In genomic region chr1:119140177-119141019, GRCh38 we compare ENCODE assay signal across 8 cellular contexts. TPM values are rescaled to one million over a fixed set of nuclear protein-coding genes. Genes with fewer than 3 reads are reported as not detected.
DNase-seq lines count a peak whose midpoint lies in the region; ATAC-seq and TF ChIP-seq lines count a peak whose summit lies in the region.

TSS of gene WARS2 (minus strand) at chr1:119140653. CDS start at chr1:119140644, 9 bp downstream.

- no peak within 1 kb of the TSS for H3K27ac Mint-ChIP-seq in activated T-helper 1 cell treated with anti-CD3 and anti-CD28 coated beads, Interleukin-12 subunit alpha, Interleukin-12 subunit beta, Interleukin-2, Interleukin-4 antibody, amounts not matched to agents 30 ng/mL and 10 ng/mL and 1 ng/mL, durations not matched to agents 14 hours and 24 hours and 36 hours
- no peak within 1 kb of the TSS for H3K27ac Mint-ChIP-seq in naive thymus-derived CD4-positive, alpha-beta T cell
- H3K27ac Mint-ChIP-seq in stimulated activated naive B cell treated with anti-CD40 and anti-IgM and Interleukin-4, amounts not matched to agents 10 μg/mL and 1 μg/mL and 100 μg/mL, for 72 hours, result no peak within 1 kb of the TSS

- CTCF ChIA-PET in naive thymus-derived CD4-positive, alpha-beta T cell (lab: Charles Lee), result no interaction called here

- H3K36me3 Mint-ChIP-seq in activated T-helper 1 cell treated with anti-CD3 and anti-CD28 coated beads, Interleukin-12 subunit alpha, Interleukin-12 subunit beta, Interleukin-2, Interleukin-4 antibody, amounts not matched to agents 30 ng/mL and 10 ng/mL and 1 ng/mL, durations not matched to agents 14 hours and 24 hours and 36 hours (ENCODE audit: low read depth), result peaks cover 17% of the 10 kb centered on the region
- H3K36me3 Mint-ChIP-seq in naive thymus-derived CD4-positive, alpha-beta T cell, result peaks cover 0 to 12% (median 7%) of the 10 kb centered on the region in 5 donors
- H3K36me3 Mint-ChIP-seq in stimulated activated naive B cell treated with anti-CD40 and anti-IgM and Interleukin-4, amounts not matched to agents 10 μg/mL and 1 μg/mL and 100 μg/mL, for 72 hours, result peaks cover 8 to 9% of the 10 kb centered on the region in 2 donors

- H3K4me3 Mint-ChIP-seq in activated T-helper 1 cell treated with anti-CD3 and anti-CD28 coated beads, Interleukin-12 subunit alpha, Interleukin-12 subunit beta, Interleukin-2, Interleukin-4 antibody, amounts not matched to agents 30 ng/mL and 10 ng/mL and 1 ng/mL, durations not matched to agents 14 hours and 24 hours and 36 hours, result no peak within 1 kb of the TSS
- no peak within 1 kb of the TSS for H3K4me3 Mint-ChIP-seq in naive thymus-derived CD4-positive, alpha-beta T cell
- H3K4me3 Mint-ChIP-seq in stimulated activated naive B cell treated with anti-CD40 and anti-IgM and Interleukin-4, amounts not matched to agents 10 μg/mL and 1 μg/mL and 100 μg/mL, for 72 hours, result no peak within 1 kb of the TSS

- no peaks in the 10 kb centered on the region for H3K27me3 Mint-ChIP-seq in activated T-helper 1 cell treated with anti-CD3 and anti-CD28 coated beads, Interleukin-12 subunit alpha, Interleukin-12 subunit beta, Interleukin-2, Interleukin-4 antibody, amounts not matched to agents 30 ng/mL and 10 ng/mL and 1 ng/mL, durations not matched to agents 14 hours and 24 hours and 36 hours (ENCODE audit: insufficient read depth)
- no peaks in the 10 kb centered on the region for H3K27me3 Mint-ChIP-seq in naive thymus-derived CD4-positive, alpha-beta T cell
- no peaks in the 10 kb centered on the region for H3K27me3 Mint-ChIP-seq in stimulated activated naive B cell treated with anti-CD40 and anti-IgM and Interleukin-4, amounts not matched to agents 10 μg/mL and 1 μg/mL and 100 μg/mL, for 72 hours

- no peaks in the 10 kb centered on the region for H3K9me3 ChIP-seq in naive thymus-derived CD4-positive, alpha-beta T cell (ENCODE audit: control insufficient read depth in 2 of 3, low read length in 3 of 3)

- peaks cover 41% of the 10 kb centered on the region for H3K4me1 Mint-ChIP-seq in activated T-helper 1 cell treated with anti-CD3 and anti-CD28 coated beads, Interleukin-12 subunit alpha, Interleukin-12 subunit beta, Interleukin-2, Interleukin-4 antibody, amounts not matched to agents 30 ng/mL and 10 ng/mL and 1 ng/mL, durations not matched to agents 14 hours and 24 hours and 36 hours (ENCODE audit: low read depth)
- peaks cover 17 to 38% (median 27%) of the 10 kb centered on the region in 7 donors for H3K4me1 Mint-ChIP-seq in naive thymus-derived CD4-positive, alpha-beta T cell
- peaks cover 16 to 19% of the 10 kb centered on the region in 2 donors for H3K4me1 Mint-ChIP-seq in stimulated activated naive B cell treated with anti-CD40 and anti-IgM and Interleukin-4, amounts not matched to agents 10 μg/mL and 1 μg/mL and 100 μg/mL, for 72 hours

- POLR2A ChIA-PET in naive thymus-derived CD4-positive, alpha-beta T cell (lab: Charles Lee), result interaction anchor here (0.8 to 1.4 kb wide), 4 partner anchors 9 to 573 kb away, joined by 3 to 5 read pairs (median 4); partner anchors contain the start of gene PHGDH

- TF ChIP-seq CTCF in fibroblast of mammary gland (conservative IDR thresholded peaks at IDR 0.05; ENCODE audit: control insufficient read depth, insufficient read depth, low read depth, low read length), result no peak

- H3K36me3 ChIP-seq in naive thymus-derived CD4-positive, alpha-beta T cell (ENCODE audit: control insufficient read depth in 2 of 3, insufficient read depth in 3 of 3, low read length in 3 of 3), result no peaks in the 10 kb centered on the region

- H3K9me3 Mint-ChIP-seq in activated T-helper 1 cell treated with anti-CD3 and anti-CD28 coated beads, Interleukin-12 subunit alpha, Interleukin-12 subunit beta, Interleukin-2, Interleukin-4 antibody, amounts not matched to agents 30 ng/mL and 10 ng/mL and 1 ng/mL, durations not matched to agents 14 hours and 24 hours and 36 hours, result no peaks in the 10 kb centered on the region
- H3K9me3 Mint-ChIP-seq in naive thymus-derived CD4-positive, alpha-beta T cell, result no peaks in the 10 kb centered on the region
- H3K9me3 Mint-ChIP-seq in stimulated activated naive B cell treated with anti-CD40 and anti-IgM and Interleukin-4, amounts not matched to agents 10 μg/mL and 1 μg/mL and 100 μg/mL, for 72 hours, result no peaks in the 10 kb centered on the region

- H3K4me1 ChIP-seq in naive thymus-derived CD4-positive, alpha-beta T cell (ENCODE audit: control insufficient read depth in 2 of 2, insufficient read depth in 2 of 2, low read length in 2 of 2), result peaks cover 12 to 25% of the 10 kb centered on the region in 2 donors

- intact Hi-C loops in activated T-helper 1 cell treated with anti-CD3 and anti-CD28 coated beads, Interleukin-12 subunit alpha, Interleukin-12 subunit beta, Interleukin-2, Interleukin-4 antibody, amounts not matched to agents 30 ng/mL and 10 ng/mL and 1 ng/mL, durations not matched to agents 14 hours and 24 hours and 36 hours (cut with micrococcal nuclease), result loop anchor here (1.0 to 10.0 kb wide), 5 partner anchors 134 to 1776 kb away; partner anchors contain the start of genes MAN1A2 and PHGDH
- intact Hi-C loops in naive thymus-derived CD4-positive, alpha-beta T cell (cut with micrococcal nuclease), result loop anchor here (1.0 to 5.0 kb wide), 7 partner anchors 136 to 1774 kb away; partner anchors contain the start of genes GDAP2 (in 2 of the 2), WDR3 (in 2 of the 2), MAN1A2 (in 1 of the 2) and TENT5C (in 1 of the 2)

- H3K27me3 ChIP-seq in naive thymus-derived CD4-positive, alpha-beta T cell (ENCODE audit: control insufficient read depth in 2 of 2, insufficient read depth in 2 of 2, low read length in 2 of 2), result no peaks in the 10 kb centered on the region

- peak within 1 kb of the TSS; percentile 98 for H3K27ac ChIP-seq in naive thymus-derived CD4-positive, alpha-beta T cell (ENCODE audit: low read depth, low read length)

- ATAC-seq in naive thymus-derived CD4-positive, alpha-beta T cell, result peak; percentile 93
- ATAC-seq in stimulated activated naive B cell treated with anti-CD40 and anti-IgM and Interleukin-4, amounts not matched to agents 10 μg/mL and 1 μg/mL and 100 μg/mL, for 72 hours (replicated peaks), result peak; percentile 94 to 96

- DNase-seq in EH (ENCODE audit: low read depth) (peak; percentile 97), GOT3 (lab: John Stamatoyannopoulos, UW) (peak; percentile 72), LHCN-M2 (ENCODE audit: low read depth) (peak; percentile 97), RPMI7951 (ENCODE audit: low read depth) (peak; percentile 96), fibroblast of mammary gland (ENCODE audit: low read depth) (peak; percentile 98)
- DNase-seq in activated T-helper 1 cell treated with anti-CD3 and anti-CD28 coated beads, Interleukin-12 subunit alpha, Interleukin-12 subunit beta, Interleukin-2, Interleukin-4 antibody, amounts not matched to agents 30 ng/mL and 10 ng/mL and 1 ng/mL, durations not matched to agents 14 hours and 24 hours and 36 hours (ENCODE audit: low spot score), result peak; percentile 92
- peak; percentile 78 to 97 (median 97) for DNase-seq in naive thymus-derived CD4-positive, alpha-beta T cell
- DNase-seq in stimulated activated naive B cell treated with anti-CD40 and anti-IgM and Interleukin-4, amounts not matched to agents 10 μg/mL and 1 μg/mL and 100 μg/mL, for 72 hours, result peak; percentile 95

- H3K4me3 ChIP-seq in fibroblast of mammary gland (ENCODE audit: control insufficient read depth, low read depth, low read length), result peak within 1 kb of the TSS; percentile 83
- H3K4me3 ChIP-seq in naive thymus-derived CD4-positive, alpha-beta T cell (ENCODE audit: low read length), result peak within 1 kb of the TSS; percentile 97

RNA-seq across cellular contexts. Expression of gene WARS2, which starts in this region (rescaled TPM):
- total RNA-seq in LHCN-M2 (2014; rRNA removed), result 15.8 and 19.1 TPM in 2 replicates
- polyA plus RNA-seq in LHCN-M2 (2012), result 7.3 TPM
- 12.7 and 22.8 TPM in 2 replicates for total RNA-seq in RPMI7951 (2014; rRNA removed; shearing (Covaris generic))
- total RNA-seq in activated T-helper 1 cell treated with anti-CD3 and anti-CD28 coated beads, Interleukin-12 subunit alpha, Interleukin-12 subunit beta, Interleukin-2, Interleukin-4 antibody, amounts not matched to agents 30 ng/mL and 10 ng/mL and 1 ng/mL, durations not matched to agents 14 hours and 24 hours and 36 hours, result 20.6 TPM in 2 replicates
- 10 to 100 TPM in 4 of 5 experiments, 1 to 10 TPM in 1; 8.6 to 27.1 (median 12.9) TPM for total RNA-seq in naive thymus-derived CD4-positive, alpha-beta T cell
- polyA plus RNA-seq in naive thymus-derived CD4-positive, alpha-beta T cell, result 10 to 100 TPM in 1 of 2 donors, 1 to 10 TPM in 1; 9.3 to 11.5 TPM

Comparison
In these comparisons a context has a peak if more than half of its experiments do, and no peak if none do; other contexts are left out.
1. Peak in every context shown above with its lines: DNase-seq, ATAC-seq, H3K4me3 ChIP-seq and H3K27ac ChIP-seq.